8 cellular contexts compared by ENCODE assay signal in the genomic region with DNA sequence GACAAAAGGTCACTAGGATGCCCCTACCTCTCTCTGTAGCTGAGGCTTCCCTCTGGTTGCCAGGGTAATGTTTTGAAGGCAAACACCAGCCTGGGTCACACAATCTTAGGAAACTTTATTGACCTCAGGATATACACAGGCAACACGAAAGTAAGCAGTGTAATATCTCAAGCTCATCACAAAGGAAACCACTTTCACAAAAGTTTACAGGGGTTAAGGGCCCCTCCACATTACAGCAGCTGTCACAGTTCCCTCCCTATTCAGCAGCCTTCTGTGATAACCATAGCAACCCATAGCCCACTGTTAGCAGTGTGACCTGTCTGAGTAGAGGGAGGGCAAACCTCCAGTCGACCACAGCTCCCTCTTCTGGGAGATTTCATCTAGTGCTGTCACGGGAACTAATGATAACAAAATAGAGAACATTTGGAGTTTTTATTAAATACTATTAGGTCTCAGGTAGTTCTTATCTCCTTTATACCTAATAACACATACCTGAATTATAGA.
DNase-seq lines count a peak whose midpoint lies in the region; ATAC-seq, FAIRE-seq and TF ChIP-seq lines count a peak whose summit lies in the region.

No MANE protein-coding gene starts in this region.

- H4K20me1 ChIP-seq in HepG2 (ENCODE audit: insufficient read depth, low read length) (no peaks in the 10 kb centered on the region), OCI-LY7 (ENCODE audit: insufficient read depth, low read length) (no peaks in the 10 kb centered on the region)

- CTCF ChIA-PET in HepG2 (lab: Yijun Ruan, JAX; ENCODE audit: low intra/inter-chr PET ratio, low total read pairs), result no interaction called here
- CTCF ChIA-PET in OCI-LY7 (lab: Charles Lee; ENCODE audit: unreplicated experiment), result no interaction called here

- H3K4me3 ChIP-seq in liver (ENCODE audit: low read depth in 1 of 3, low read length in 3 of 3) (no peak overlapping the region), HepG2 (replicated peaks in 1 of 3; ENCODE audit: insufficient read depth in 1 of 3, low read depth in 2 of 3, low read length in 3 of 3) (no peak overlapping the region), OCI-LY7 (ENCODE audit: low read depth, low read length, poor library complexity, severe bottlenecking) (no peak overlapping the region), upper lobe of right lung (no peak overlapping the region)

- DNase-seq in HepG2 (ENCODE audit: low spot score) (no peak), OCI-LY7 (ENCODE audit: low spot score) (peak; percentile 65), left ventricle myocardium superior (no peak), upper lobe of right lung (no peak), NCI-H2107 (lab: John Stamatoyannopoulos, UW) (no peak)

- TF ChIP-seq EP300 in HepG2 (IDR thresholded peaks at IDR 0.05; ENCODE audit: low read depth in 2 of 2, low read length in 2 of 2) (no peak), HepG2 (CRISPR knock-in tag; IDR thresholded peaks at IDR 0.05; ENCODE audit: borderline replicate concordance) (no peak)

- FAIRE-seq in HepG2 (lab: Jason Lieb, UNC), result no peak

- BruUV-seq in HepG2 (replicated peaks; lab: Mats Ljungman, UMichigan) (no TSS peak), OCI-LY7 (replicated peaks; lab: Mats Ljungman, UMichigan) (no TSS peak)

- H3K4me2 ChIP-seq in HepG2 (ENCODE audit: low read depth, low read length) (no peak overlapping the region), OCI-LY7 (ENCODE audit: low read length) (no peak overlapping the region)

- peaks cover 0 to 5% (median 0%) of the 10 kb centered on the region in 4 donors for H3K4me1 ChIP-seq in liver (ENCODE audit: control insufficient read depth in 4 of 4, insufficient read depth in 4 of 4, low read length in 3 of 4)
- no peaks in the 10 kb centered on the region for H3K4me1 ChIP-seq in HepG2 (ENCODE audit: insufficient read depth, low read length)
- no peaks in the 10 kb centered on the region for H3K4me1 ChIP-seq in OCI-LY7 (ENCODE audit: insufficient read depth, low read length, poor library complexity, severe bottlenecking)
- no peaks in the 10 kb centered on the region for H3K4me1 ChIP-seq in upper lobe of right lung

- TF ChIP-seq CTCF in liver (IDR thresholded peaks at IDR 0.05; ENCODE audit: low read depth, low read length, missing input control), result peak; percentile 10
- TF ChIP-seq CTCF in HepG2 (CRISPR knock-in tag; IDR thresholded peaks at IDR 0.05), result no peak
- TF ChIP-seq CTCF in OCI-LY7 (conservative IDR thresholded peaks at IDR 0.05; ENCODE audit: low read length), result peak; percentile 84
- peak; percentile 35 for TF ChIP-seq CTCF in upper lobe of right lung (IDR thresholded peaks at IDR 0.05)

- H3K9ac ChIP-seq in liver (ENCODE audit: low read depth in 1 of 2, low read length in 2 of 2) (no peak overlapping the region), HepG2 (ENCODE audit: insufficient read depth, low read depth, low read length) (no peak overlapping the region)

- H3K9me2 ChIP-seq in OCI-LY7 (ENCODE audit: insufficient read depth, low read length), result no peaks in the 10 kb centered on the region

- POLR2A ChIA-PET in HepG2 (lab: Yijun Ruan, JAX), result no interaction called here
- POLR2A ChIA-PET in OCI-LY7 (lab: Charles Lee), result interaction anchor here (0.6 to 1.5 kb wide), 7 partner anchors 11 to 1385 kb away, joined by 3 to 6 read pairs (median 3); no protein-coding TSS in a partner anchor

- H2AFZ ChIP-seq in HepG2 (ENCODE audit: low read length), result no peak overlapping the region
- peak overlapping the region; percentile 44; the same call in 1 of the 2 replicates for H2AFZ ChIP-seq in OCI-LY7 (ENCODE audit: low read length)

- H3K36me3 ChIP-seq in liver (ENCODE audit: control insufficient read depth in 4 of 4, insufficient read depth in 3 of 4, low read depth in 1 of 4, low read length in 3 of 4) (no peaks in the 10 kb centered on the region), HepG2 (replicated peaks in 1 of 2; ENCODE audit: control insufficient read depth in 1 of 2, insufficient read depth in 2 of 2, low read length in 2 of 2) (no peaks in the 10 kb centered on the region), OCI-LY7 (ENCODE audit: insufficient read depth, low read length) (no peaks in the 10 kb centered on the region), upper lobe of right lung (no peaks in the 10 kb centered on the region)

- H3K27ac ChIP-seq in liver (ENCODE audit: low read depth in 1 of 2, low read length in 2 of 2) (no peak overlapping the region), HepG2 (ENCODE audit: extremely low read length, insufficient read depth, low read length) (no peak overlapping the region), OCI-LY7 (ENCODE audit: low read depth, low read length, poor library complexity, severe bottlenecking) (no peak overlapping the region), upper lobe of right lung (no peak overlapping the region)

- ATAC-seq in HepG2 (no peak), HG02884 (IDR thresholded peaks at IDR 0.05; ENCODE audit: unreplicated experiment) (peak; percentile 87), left ventricle myocardium superior (peak; percentile 26), upper lobe of right lung (peak; percentile 88), HG03025 (IDR thresholded peaks at IDR 0.05; ENCODE audit: low FRiP score, unreplicated experiment) (no peak)

- in situ Hi-C loops in HepG2 (cut with HindIII; ENCODE audit: extremely low pct_ligation_motif_present, low pct_unique_long_range_greater_than_20kb), result no loop called here

- H3K79me2 ChIP-seq in HepG2 (ENCODE audit: insufficient read depth, low read length) (no peaks in the 10 kb centered on the region), OCI-LY7 (ENCODE audit: insufficient read depth, low read depth, low read length) (no peaks in the 10 kb centered on the region)

- 26% methylated on average over 3 of the region's 3 CpGs for whole genome bisulfite sequencing in liver
- 2% methylated on average over 3 of the region's 3 CpGs for WGBS in HepG2 (ENCODE audit: low lambda C conversion rate)

- intact Hi-C loops in HepG2 (cut with micrococcal nuclease; ENCODE audit: unreplicated experiment) (no loop called here), OCI-LY7 (cut with micrococcal nuclease; ENCODE audit: unreplicated experiment) (no loop called here), left ventricle myocardium superior (cut with micrococcal nuclease) (no loop called here), upper lobe of right lung (cut with DNase I) (no loop called here)

- no peak for TF ChIP-seq POLR2A in HepG2 (IDR thresholded peaks at IDR 0.05; ENCODE audit: insufficient read depth in 1 of 2, low read depth in 2 of 2, low read length in 2 of 2)

- no peaks in the 10 kb centered on the region for H3K27me3 ChIP-seq in liver (ENCODE audit: control insufficient read depth in 4 of 4, insufficient read depth in 4 of 4, low read length in 3 of 4)
- H3K27me3 ChIP-seq in HepG2 (ENCODE audit: control insufficient read depth in 1 of 2, insufficient read depth in 2 of 2, low read length in 2 of 2), result no peaks in the 10 kb centered on the region; a peak in 1 of 5 replicates
- no peaks in the 10 kb centered on the region for H3K27me3 ChIP-seq in upper lobe of right lung

- peak; percentile 22 to 66 for TF ChIP-seq RAD21 in liver (IDR thresholded peaks at IDR 0.05)
- no peak for TF ChIP-seq RAD21 in HepG2 (CRISPR knock-in tag; IDR thresholded peaks at IDR 0.05)

- H3K9me3 ChIP-seq in liver (ENCODE audit: control insufficient read depth in 4 of 4, low read length in 3 of 4), result no peaks in the 10 kb centered on the region
- peaks cover 11% of the 10 kb centered on the region for H3K9me3 ChIP-seq in HepG2 (ENCODE audit: low read length)
- no peaks in the 10 kb centered on the region for H3K9me3 ChIP-seq in OCI-LY7 (ENCODE audit: low read length)
- H3K9me3 ChIP-seq in upper lobe of right lung, result no peaks in the 10 kb centered on the region

TF ChIP-seq in liver, 16 proteins besides CTCF, POLR2A, EP300 and RAD21:
- peak; percentile 70 for TF ChIP-seq NR2F2 (IDR thresholded peaks at IDR 0.05)
- no peak for TF ChIP-seq ATF3 (IDR thresholded peaks at IDR 0.05)
- TF ChIP-seq SP1 (IDR thresholded peaks at IDR 0.05), result peak; percentile 44
- TF ChIP-seq RXRA (IDR thresholded peaks at IDR 0.05), result peak in 1 of 2 donors; percentile 49
TF ChIP-seq in liver: peak in this region for 3.

TF ChIP-seq in HepG2, 621 proteins besides CTCF, POLR2A, EP300 and RAD21:
- no peak for TF ChIP-seq SP4 (CRISPR knock-in tag; IDR thresholded peaks at IDR 0.05)
- no peak for TF ChIP-seq ATAD3A (CRISPR knock-in tag; IDR thresholded peaks at IDR 0.05)
- TF ChIP-seq, protein P1, sequence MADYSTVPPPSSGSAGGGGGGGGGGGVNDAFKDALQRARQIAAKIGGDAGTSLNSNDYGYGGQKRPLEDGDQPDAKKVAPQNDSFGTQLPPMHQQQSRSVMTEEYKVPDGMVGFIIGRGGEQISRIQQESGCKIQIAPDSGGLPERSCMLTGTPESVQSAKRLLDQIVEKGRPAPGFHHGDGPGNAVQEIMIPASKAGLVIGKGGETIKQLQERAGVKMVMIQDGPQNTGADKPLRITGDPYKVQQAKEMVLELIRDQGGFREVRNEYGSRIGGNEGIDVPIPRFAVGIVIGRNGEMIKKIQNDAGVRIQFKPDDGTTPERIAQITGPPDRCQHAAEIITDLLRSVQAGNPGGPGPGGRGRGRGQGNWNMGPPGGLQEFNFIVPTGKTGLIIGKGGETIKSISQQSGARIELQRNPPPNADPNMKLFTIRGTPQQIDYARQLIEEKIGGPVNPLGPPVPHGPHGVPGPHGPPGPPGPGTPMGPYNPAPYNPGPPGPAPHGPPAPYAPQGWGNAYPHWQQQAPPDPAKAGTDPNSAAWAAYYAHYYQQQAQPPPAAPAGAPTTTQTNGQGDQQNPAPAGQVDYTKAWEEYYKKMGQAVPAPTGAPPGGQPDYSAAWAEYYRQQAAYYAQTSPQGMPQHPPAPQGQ (CRISPR knock-in tag; IDR thresholded peaks at IDR 0.05; ENCODE audit: borderline replicate concordance), result no peak
- TF ChIP-seq ZNF207 (IDR thresholded peaks at IDR 0.05; ENCODE audit: borderline replicate concordance), result no peak
- TF ChIP-seq AGO2 (optimal IDR thresholded peaks at IDR 0.05; ENCODE audit: low read depth, low read length), result no peak
- TF ChIP-seq ZSCAN30 (CRISPR knock-in tag; IDR thresholded peaks at IDR 0.05), result no peak

Comparison
In these comparisons a context has a peak if more than half of its experiments do, and no peak if none do; other contexts are left out.
1. ATAC-seq: peak in HG02884 (single experiment), left ventricle myocardium superior (single experiment) and upper lobe of right lung (single experiment); none in HepG2 (single experiment) and HG03025 (single experiment).